ENCODE assay signal across 27 cellular contexts in the genomic region with DNA sequence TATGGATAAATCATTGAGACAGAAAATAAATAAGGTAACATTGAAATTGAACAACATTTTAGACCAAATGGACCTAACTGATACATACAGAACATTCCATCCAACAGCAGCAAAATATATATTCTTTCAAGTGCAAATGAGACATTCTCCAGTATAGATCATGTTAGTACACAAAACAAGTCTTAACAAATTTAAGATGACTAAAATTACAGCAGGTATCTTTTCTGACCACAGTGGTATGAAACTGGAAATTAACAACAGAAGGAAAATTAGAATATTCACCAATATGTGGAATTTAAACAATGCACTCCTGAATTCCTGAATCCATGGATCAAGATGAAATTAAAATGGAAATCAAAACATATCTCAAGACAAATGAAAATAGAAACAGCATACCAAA.
"Had no signal": no experiment of that assay in that cellular context is flagged by ENCODE, and none has a peak within 500 bp of the region (broad histone marks: within the 10 kb centered on the region; RNA-seq: fewer than 3 reads in every experiment).

No MANE protein-coding gene starts in this region.

- H3K27ac ChIP-seq: neural progenitor cell, parathyroid adenoma, psoas muscle, right lobe of liver, sigmoid colon, stomach, thoracic aorta, thyroid gland, tibial nerve, upper lobe of left lung had no signal

- H3K27me3 ChIP-seq: neural progenitor cell, right lobe of liver, sigmoid colon, stomach, thyroid gland, tibial nerve, upper lobe of left lung had no signal

- H3K4me1 Mint-ChIP-seq: naive thymus-derived CD4-positive, alpha-beta T cell; natural killer cell; stimulated activated effector memory CD8-positive, alpha-beta T cell treated with anti-CD3 and anti-CD28 coated beads, Interleukin-12 subunit alpha, Interleukin-12 subunit beta, amount 100 ng/mL, for 72 hours; stimulated activated naive B cell treated with anti-CD40 and anti-IgM and Interleukin-4, amounts not matched to agents 10 μg/mL and 1 μg/mL and 100 μg/mL, for 72 hours had no signal

- DNase-seq: naive thymus-derived CD4-positive, alpha-beta T cell; natural killer cell; occipital lobe; posterior cingulate gyrus; psoas muscle; right cardiac atrium; right lobe of liver; sigmoid colon; small intestine; stimulated activated CD4-positive, alpha-beta T cell treated with anti-CD3 and anti-CD28 coated beads, Interleukin-15, amount 100 ng/mL, for 24 hours; stimulated activated CD4-positive, alpha-beta T cell treated with anti-CD3 and anti-CD28 coated beads, Interleukin-2, amount 100 ng/mL, for 24 hours; stimulated activated CD4-positive, alpha-beta T cell treated with anti-CD3 and anti-CD28 coated beads, Interleukin-2, amount 100 ng/mL, for 48 hours; stimulated activated CD4-positive, alpha-beta T cell treated with anti-CD3 and anti-CD28 coated beads, Interleukin-4, amount 100 ng/mL, for 24 hours; stimulated activated naive B cell treated with anti-CD40 and anti-IgM and Interleukin-4, amounts not matched to agents 10 μg/mL and 1 μg/mL and 100 μg/mL, for 72 hours; stimulated activated naive CD4-positive, alpha-beta T cell treated with Interleukin-2 at 50 U/mL for 16 hours; stomach; thyroid gland; trophoblast cell; upper lobe of left lung had no signal

- ATAC-seq: naive thymus-derived CD4-positive, alpha-beta T cell; natural killer cell; psoas muscle; right cardiac atrium; right lobe of liver; stimulated activated effector memory CD8-positive, alpha-beta T cell treated with anti-CD3 and anti-CD28 coated beads, Interleukin-12 subunit alpha, Interleukin-12 subunit beta, amount 100 ng/mL, for 72 hours; stimulated activated naive B cell treated with anti-CD40 and anti-IgM and Interleukin-4, amounts not matched to agents 10 μg/mL and 1 μg/mL and 100 μg/mL, for 72 hours had no signal

- H3K9me3 ChIP-seq: sigmoid colon, thoracic aorta, thyroid gland, upper lobe of left lung had no signal

- H3K4me1 ChIP-seq: neural progenitor cell, parathyroid adenoma, psoas muscle, right lobe of liver, thyroid gland, upper lobe of left lung had no signal

- H3K27me3 Mint-ChIP-seq: progenitor cell of endocrine pancreas; stimulated activated naive B cell treated with anti-CD40 and anti-IgM and Interleukin-4, amounts not matched to agents 10 μg/mL and 1 μg/mL and 100 μg/mL, for 72 hours; stimulated activated naive CD8-positive, alpha-beta T cell treated with anti-CD3 and anti-CD28 coated beads, Interleukin-15, Interleukin-2, amounts not matched to agents 100 ng/mL and 50 ng/mL, for 24 hours had no signal

- H3K36me3 ChIP-seq: neural progenitor cell, right lobe of liver, sigmoid colon, stomach, thoracic aorta, thyroid gland, tibial nerve, upper lobe of left lung had no signal

- H3K36me3 Mint-ChIP-seq: naive thymus-derived CD4-positive, alpha-beta T cell; natural killer cell; stimulated activated effector memory CD8-positive, alpha-beta T cell treated with anti-CD3 and anti-CD28 coated beads, Interleukin-12 subunit alpha, Interleukin-12 subunit beta, amount 100 ng/mL, for 72 hours; stimulated activated naive B cell treated with anti-CD40 and anti-IgM and Interleukin-4, amounts not matched to agents 10 μg/mL and 1 μg/mL and 100 μg/mL, for 72 hours had no signal

- H3K4me3 ChIP-seq: neural progenitor cell, psoas muscle, right lobe of liver, sigmoid colon, stomach, thoracic aorta, thyroid gland, tibial nerve, upper lobe of left lung had no signal

- H3K4me3 Mint-ChIP-seq: naive thymus-derived CD4-positive, alpha-beta T cell; natural killer cell; nephron; neural progenitor cell; stimulated activated effector memory CD8-positive, alpha-beta T cell treated with anti-CD3 and anti-CD28 coated beads, Interleukin-12 subunit alpha, Interleukin-12 subunit beta, amount 100 ng/mL, for 72 hours; stimulated activated naive B cell treated with anti-CD40 and anti-IgM and Interleukin-4, amounts not matched to agents 10 μg/mL and 1 μg/mL and 100 μg/mL, for 72 hours; stimulated activated naive CD8-positive, alpha-beta T cell treated with anti-CD3 and anti-CD28 coated beads, Interleukin-15, Interleukin-2, amounts not matched to agents 100 ng/mL and 50 ng/mL, for 24 hours had no signal

- H3K27ac Mint-ChIP-seq: naive thymus-derived CD4-positive, alpha-beta T cell; natural killer cell; nephron; neural progenitor cell; progenitor cell of endocrine pancreas; stimulated activated effector memory CD8-positive, alpha-beta T cell treated with anti-CD3 and anti-CD28 coated beads, Interleukin-12 subunit alpha, Interleukin-12 subunit beta, amount 100 ng/mL, for 72 hours; stimulated activated naive B cell treated with anti-CD40 and anti-IgM and Interleukin-4, amounts not matched to agents 10 μg/mL and 1 μg/mL and 100 μg/mL, for 72 hours; stimulated activated naive CD8-positive, alpha-beta T cell treated with anti-CD3 and anti-CD28 coated beads, Interleukin-15, Interleukin-2, amounts not matched to agents 100 ng/mL and 50 ng/mL, for 24 hours had no signal

- H3K9me3 Mint-ChIP-seq: stimulated activated effector memory CD8-positive, alpha-beta T cell treated with anti-CD3 and anti-CD28 coated beads, Interleukin-12 subunit alpha, Interleukin-12 subunit beta, amount 100 ng/mL, for 72 hours had no signal

- FAIRE-seq: small intestine had no signal
